ENCODE assay signal across 17 cellular contexts in genomic region chr2:189134485-189134884, GRCh38.
"Had no signal": no experiment of that assay in that cellular context is flagged by ENCODE, and none has a peak within 500 bp of the region (broad histone marks: within the 10 kb centered on the region; RNA-seq: fewer than 3 reads in every experiment).

No MANE protein-coding gene starts in this region.

- H3K27me3 ChIP-seq: heart left ventricle, stomach had no signal

- H3K9me3 Mint-ChIP-seq: naive thymus-derived CD4-positive, alpha-beta T cell; nephron progenitor cell had no signal

- H3K27ac ChIP-seq: coronary artery, heart left ventricle, skin epidermis, stomach, thoracic aorta had no signal

- H3K9me3 ChIP-seq: heart left ventricle, stomach, thoracic aorta had no signal

- H3K36me3 ChIP-seq: heart left ventricle, stomach, thoracic aorta had no signal

- DNase-seq: erythroblast; heart left ventricle; hippocampal formation; kidney glomerular epithelial cell; mammary epithelial cell; naive thymus-derived CD4-positive, alpha-beta T cell; nephron progenitor cell; posterior cingulate gyrus; stimulated activated CD4-positive, alpha-beta T cell treated with anti-CD3 and anti-CD28 coated beads, Interleukin-12 subunit alpha, Interleukin-12 subunit beta, amount 100 ng/mL, for 4 hours; stimulated activated naive CD4-positive, alpha-beta T cell; stomach; substantia nigra; trophoblast cell had no signal

- ATAC-seq: heart left ventricle; naive thymus-derived CD4-positive, alpha-beta T cell; sciatic nerve had no signal

- H3K4me1 Mint-ChIP-seq: naive thymus-derived CD4-positive, alpha-beta T cell had no signal

- H3K27ac Mint-ChIP-seq: naive thymus-derived CD4-positive, alpha-beta T cell; nephron progenitor cell had no signal

- H3K4me3 ChIP-seq: coronary artery, heart left ventricle, skin epidermis, stomach, thoracic aorta had no signal

- H3K4me3 Mint-ChIP-seq: naive thymus-derived CD4-positive, alpha-beta T cell; nephron progenitor cell had no signal
